ENCODE assay signal across 8 cellular contexts in the genomic region with DNA sequence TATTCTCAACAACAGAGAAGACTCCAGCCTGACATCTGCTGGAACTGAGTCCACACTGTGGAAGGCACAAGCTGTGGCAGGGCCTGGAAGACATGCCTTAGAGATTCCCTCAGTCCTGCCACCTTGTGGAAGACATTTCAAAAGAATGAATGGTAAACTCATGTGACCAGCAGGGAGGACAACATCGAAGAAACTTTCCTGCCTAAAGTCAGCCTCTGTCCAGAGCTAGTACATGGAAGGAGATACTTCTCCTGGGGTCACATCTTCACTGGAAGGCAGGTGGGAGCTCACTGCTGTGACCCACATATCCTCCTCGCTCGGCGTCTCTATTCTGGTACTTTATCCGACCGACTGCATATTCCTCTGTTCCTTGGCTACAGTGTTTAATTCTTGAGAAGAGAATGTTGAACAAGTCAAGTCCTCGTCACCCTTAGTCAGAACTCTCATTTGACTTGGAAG. TPM values are rescaled to one million over a fixed set of nuclear protein-coding genes. Genes with fewer than 3 reads are reported as not detected.
DNase-seq lines count a peak whose midpoint lies in the region; ATAC-seq, FAIRE-seq and TF ChIP-seq lines count a peak whose summit lies in the region.

No MANE protein-coding gene starts in this region.

- peak overlapping the region; percentile 12 for H3K27ac ChIP-seq in A673 (ENCODE audit: low read depth, low read length, poor library complexity, severe bottlenecking)

- DNase-seq in A673 (ENCODE audit: low spot score) (peak; percentile 86), NCI-H82 treated with DMSO at 0.1 percent for 48 hours (lab: John Stamatoyannopoulos, UW; ENCODE audit: unreplicated experiment) (peak; percentile 6), iPS DF 4.7 (ENCODE audit: extremely low read depth, low spot score) (peak; percentile 62), NCI-H2029 (lab: John Stamatoyannopoulos, UW) (no peak)
- DNase-seq in stimulated activated naive CD8-positive, alpha-beta T cell treated with anti-CD3 and anti-CD28 coated beads, Interleukin-15, Interleukin-2, amounts not matched to agents 100 U/mL and 50 U/mL, for 24 hours: no peak

- intact Hi-C loops in A673 (cut with micrococcal nuclease; ENCODE audit: unreplicated experiment): loop anchor here (5.0 kb wide), 1 partner anchor 334 kb away; no protein-coding TSS in a partner anchor

- peaks cover 49% of the 10 kb centered on the region for H3K36me3 Mint-ChIP-seq in brain

- peak; percentile 77 for ATAC-seq in HG03135 (IDR thresholded peaks at IDR 0.05; ENCODE audit: unreplicated experiment)
- peak; percentile 71 for ATAC-seq in stimulated activated naive CD8-positive, alpha-beta T cell treated with anti-CD3 and anti-CD28 coated beads, Interleukin-15, Interleukin-2, amounts not matched to agents 100 U/mL and 50 U/mL, for 24 hours

- peak overlapping the region in 2 of 5 experiments; percentile 5 to 35 for H3K27ac Mint-ChIP-seq in brain

- POLR2A ChIA-PET in A673 (lab: Charles Lee; ENCODE audit: low non-redundant PET): interaction anchor here (0.5 kb wide), 1 partner anchor 26 kb away, joined by 3 read pairs; no protein-coding TSS in a partner anchor

- no peaks in the 10 kb centered on the region for H3K27me3 Mint-ChIP-seq in brain

- TF ChIP-seq CTCF in A673 (conservative IDR thresholded peaks at IDR 0.05; ENCODE audit: low read depth, low read length): peak; percentile 79
- TF ChIP-seq CTCF in brain (conservative IDR thresholded peaks at IDR 0.05): peak; percentile 70 to 77

- H3K9me3 Mint-ChIP-seq in brain: no peaks in the 10 kb centered on the region

- no peak overlapping the region for H3K4me3 ChIP-seq in A673 (ENCODE audit: low read depth, low read length, poor library complexity, severe bottlenecking)

- H3K4me3 Mint-ChIP-seq in brain: no peak overlapping the region

- no TSS peak for BruUV-seq in A673 (replicated peaks; lab: Mats Ljungman, UMichigan)

- H3K4me1 ChIP-seq in A673 (ENCODE audit: insufficient read depth, low read length, poor library complexity, severe bottlenecking): no peaks in the 10 kb centered on the region

- H3K9me3 ChIP-seq in A673 (ENCODE audit: low read depth, low read length, poor library complexity, severe bottlenecking): no peaks in the 10 kb centered on the region

- no peaks in the 10 kb centered on the region for H3K27me3 ChIP-seq in A673 (replicated peaks; ENCODE audit: insufficient read depth, low read depth, low read length, poor library complexity)

- no peaks in the 10 kb centered on the region for H3K4me1 Mint-ChIP-seq in brain

- peak; percentile 98 for FAIRE-seq in G401.6 (lab: Jason Lieb, UNC)

- H3K36me3 ChIP-seq in A673 (ENCODE audit: insufficient read depth, low read length, poor library complexity, severe bottlenecking): peaks cover 70% of the 10 kb centered on the region

- CTCF ChIA-PET in A673 (lab: Charles Lee): interaction anchor here (0.6 to 0.9 kb wide), 3 partner anchors 9 to 276 kb away, joined by 3 to 8 read pairs (median 5); no protein-coding TSS in a partner anchor

RNA-seq across cellular contexts. Expression of a gene that starts 59.5 kb away (rescaled TPM):
- total RNA-seq in A673 (2021): 109 and 112 TPM in 2 replicates
- polyA plus RNA-seq in brain (ENCODE audit: insufficient read depth, low read depth, low replicate concordance): 33.2 TPM

Comparison
In these comparisons a context has a peak if more than half of its experiments do, and no peak if none do; other contexts are left out.
1. DNase-seq: peak in A673 (single experiment), NCI-H82 treated with DMSO at 0.1 percent for 48 hours (single experiment) and iPS DF 4.7 (single experiment); none in stimulated activated naive CD8-positive, alpha-beta T cell treated with anti-CD3 and anti-CD28 coated beads, Interleukin-15, Interleukin-2, amounts not matched to agents 100 U/mL and 50 U/mL, for 24 hours (single experiment) and NCI-H2029 (single experiment).